ENCODE assay signal across 11 cellular contexts in the genomic region with DNA sequence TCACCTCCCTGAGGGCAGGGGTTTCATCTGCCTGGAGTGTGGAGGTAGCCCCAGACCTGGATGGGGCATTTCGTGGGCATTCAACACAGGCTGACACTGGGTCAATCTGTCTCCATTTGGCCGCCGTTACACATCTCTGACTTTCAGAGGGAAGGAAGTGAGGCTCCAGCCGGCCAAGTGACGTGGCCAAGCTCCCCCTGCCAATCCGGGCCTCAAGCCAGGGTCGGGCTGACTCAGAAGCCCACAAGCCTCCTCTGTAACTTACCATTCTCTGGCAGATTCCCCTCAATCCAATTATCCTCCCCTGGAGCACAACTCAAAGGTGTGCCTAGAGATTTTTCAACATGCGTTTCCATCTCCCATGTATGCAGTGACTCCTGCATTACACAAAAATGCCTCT.
DNase-seq lines count a peak whose midpoint lies in the region; ATAC-seq, FAIRE-seq and TF ChIP-seq lines count a peak whose summit lies in the region.
"Had no signal": no experiment of that assay in that cellular context is flagged by ENCODE, and none has a peak within 500 bp of the region (broad histone marks: within the 10 kb centered on the region; RNA-seq: fewer than 3 reads in every experiment).

No MANE protein-coding gene starts in this region.

- no peaks in the 10 kb centered on the region for H3K9me3 ChIP-seq in esophagus muscularis mucosa
- H3K9me3 ChIP-seq in neural progenitor cell (ENCODE audit: low read depth), result no peaks in the 10 kb centered on the region

- H3F3A ChIP-seq in neural progenitor cell (ENCODE audit: low read depth), result peaks cover 6% of the 10 kb centered on the region

- CTCF ChIA-PET in GM10248 (lab: Yijun Ruan, JAX), result no interaction called here

- TF ChIP-seq EP300 in esophagus muscularis mucosa (IDR thresholded peaks at IDR 0.05), result no peak

- TF ChIP-seq CTCF in AG09309 (IDR thresholded peaks at IDR 0.05; ENCODE audit: control insufficient read depth, insufficient read depth, low read depth, low read length, missing control alignments), result no peak
- no peak for TF ChIP-seq CTCF in esophagus muscularis mucosa (IDR thresholded peaks at IDR 0.05)
- no peak for TF ChIP-seq CTCF in neural progenitor cell (IDR thresholded peaks at IDR 0.05)
- TF ChIP-seq CTCF in GM10248 (IDR thresholded peaks at IDR 0.05; ENCODE audit: control extremely low read depth, extremely low read depth, low read depth, missing control alignments), result no peak

- H3K27me3 Mint-ChIP-seq in neural progenitor cell (ENCODE audit: insufficient read depth, low read depth), result no peaks in the 10 kb centered on the region

- TF ChIP-seq POLR2A in esophagus muscularis mucosa (IDR thresholded peaks at IDR 0.05; ENCODE audit: low read depth), result no peak

- H3K27ac ChIP-seq in esophagus muscularis mucosa (replicated peaks in 1 of 4) (peak overlapping the region in 3 of 4 donors; percentile 23 to 56 (median 37)), neural progenitor cell (no peak overlapping the region)

- H3K9ac ChIP-seq in neural progenitor cell, result no peak overlapping the region

- no peak overlapping the region for H2AFZ ChIP-seq in neural progenitor cell (replicated peaks)

- H3K4me3 ChIP-seq in AG09309 (ENCODE audit: control insufficient read depth, low read depth, low read length) (no peak overlapping the region), esophagus muscularis mucosa (no peak overlapping the region), neural progenitor cell (no peak overlapping the region)

- H3K79me2 ChIP-seq in neural progenitor cell (ENCODE audit: low read depth), result no peaks in the 10 kb centered on the region

- no peaks in the 10 kb centered on the region for H4K20me1 ChIP-seq in neural progenitor cell (ENCODE audit: low read depth)

- H3K4me1 ChIP-seq in esophagus muscularis mucosa (peaks cover 3 to 13% (median 10%) of the 10 kb centered on the region in 4 donors), neural progenitor cell (peaks cover 13% of the 10 kb centered on the region)

- POLR2A ChIA-PET in GM10248 (lab: Yijun Ruan, JAX), result no interaction called here

- no peak overlapping the region for H3K4me2 ChIP-seq in neural progenitor cell

- H3K4me1 Mint-ChIP-seq in neural progenitor cell, result peaks cover 2% of the 10 kb centered on the region

- H3K27me3 ChIP-seq in esophagus muscularis mucosa (no peaks in the 10 kb centered on the region), neural progenitor cell (no peaks in the 10 kb centered on the region)

- H3K9me3 Mint-ChIP-seq in neural progenitor cell, result no peaks in the 10 kb centered on the region

- intact Hi-C loops in esophagus muscularis mucosa (cut with DNase I), result no loop called here

- 54% methylated on average over 5 of the region's 8 CpGs for WGBS in esophagus muscularis mucosa

- DNase-seq in AG09309 (ENCODE audit: low read depth) (peak; percentile 62), HTR-8/SVneo (ENCODE audit: insufficient read length, low spot score) (peak; percentile 8), esophagus muscularis mucosa (ENCODE audit: extremely low spot score) (peak; percentile 92), lung microvascular endothelial cell (ENCODE audit: low read depth in 2 of 2) (peak; percentile 82 to 91), neural progenitor cell (ENCODE audit: low spot score) (no peak), NCI-H2107 (lab: John Stamatoyannopoulos, UW) (no peak), GM10248 (ENCODE audit: extremely low spot score) (no peak)
- DNase-seq: activated T-cell treated with anti-CD3 and anti-CD28 coated beads, Interleukin-2, amount 50 U/mL, for 72 hours; cortex of kidney had no signal

- ATAC-seq in HG02870 (IDR thresholded peaks at IDR 0.05; ENCODE audit: unreplicated experiment), result no peak
- ATAC-seq: activated T-cell treated with anti-CD3 and anti-CD28 coated beads, Interleukin-2, amount 50 U/mL, for 72 hours had no signal

- H3K36me3 Mint-ChIP-seq in neural progenitor cell, result no peaks in the 10 kb centered on the region

- H3K36me3 ChIP-seq in esophagus muscularis mucosa, result peaks cover 0 to 12% (median 2%) of the 10 kb centered on the region in 4 donors
- H3K36me3 ChIP-seq in neural progenitor cell, result no peaks in the 10 kb centered on the region

- no peak overlapping the region for H3K4me3 Mint-ChIP-seq in neural progenitor cell
- H3K4me3 Mint-ChIP-seq: activated T-cell treated with anti-CD3 and anti-CD28 coated beads, Interleukin-2, amount 50 U/mL, for 72 hours had no signal

- FAIRE-seq in HTR-8/SVneo (lab: Jason Lieb, UNC), result no peak
- FAIRE-seq: islet of Langerhans had no signal

- no peak overlapping the region for H3K27ac Mint-ChIP-seq in neural progenitor cell
- H3K27ac Mint-ChIP-seq: activated T-cell treated with anti-CD3 and anti-CD28 coated beads, Interleukin-2, amount 50 U/mL, for 72 hours had no signal

Comparison
In these comparisons a context has a peak if more than half of its experiments do, and no peak if none do; other contexts are left out.
1. DNase-seq: peak in AG09309 (single experiment), HTR-8/SVneo (single experiment), esophagus muscularis mucosa (single experiment) and lung microvascular endothelial cell (2 of 2); none in neural progenitor cell (single experiment), NCI-H2107 (single experiment) and GM10248 (single experiment).